ENCODE assay signal across 17 cellular contexts in the genomic region with DNA sequence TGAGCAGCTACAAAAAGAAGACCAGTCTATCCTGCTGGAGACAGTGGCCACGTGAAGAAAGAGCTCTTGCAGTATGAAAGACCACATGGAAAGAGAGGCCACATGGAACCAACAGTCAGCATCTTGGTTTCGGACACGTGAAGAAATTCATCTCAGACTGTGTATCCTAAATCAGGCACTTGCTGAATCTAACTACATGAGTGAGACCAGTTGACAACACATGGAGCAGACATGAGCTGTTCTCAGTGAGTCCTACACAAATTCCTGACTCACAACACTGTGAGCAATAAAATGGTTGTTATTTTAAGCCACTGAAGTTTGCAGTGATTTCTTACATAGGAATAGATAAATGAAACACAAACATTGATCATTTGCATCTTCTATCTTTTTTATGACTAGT. TPM values are rescaled to one million over a fixed set of nuclear protein-coding genes. Genes with fewer than 3 reads are reported as not detected.
DNase-seq lines count a peak whose midpoint lies in the region; ATAC-seq and TF ChIP-seq lines count a peak whose summit lies in the region.
"Had no signal": no experiment of that assay in that cellular context is flagged by ENCODE, and none has a peak within 500 bp of the region (broad histone marks: within the 10 kb centered on the region; RNA-seq: fewer than 3 reads in every experiment).

No MANE protein-coding gene starts in this region.

- 72% methylated on average over 3 of the region's 3 CpGs for WGBS in esophagus muscularis mucosa

- intact Hi-C loops in esophagus muscularis mucosa (cut with DNase I): loop anchor here (5.0 kb wide), 1 partner anchor 45 kb away; no protein-coding TSS in a partner anchor

- H3K4me2 ChIP-seq in skeletal muscle satellite cell (ENCODE audit: low read length): peak overlapping the region; percentile 32
- H3K4me2 ChIP-seq: BLaER1 treated with 17β-estradiol and CSF1 and Interleukin-3, amounts not matched to agents 10 nM and 100 nM had no signal

- H3K4me1 ChIP-seq in skeletal muscle satellite cell (ENCODE audit: control insufficient read depth, insufficient read depth, low read length): peaks cover 20% of the 10 kb centered on the region
- H3K4me1 ChIP-seq in esophagus muscularis mucosa: peaks cover 15 to 22% (median 17%) of the 10 kb centered on the region in 4 donors

- TF ChIP-seq EP300 in esophagus muscularis mucosa (IDR thresholded peaks at IDR 0.05): no peak

- H3K9ac ChIP-seq in skeletal muscle satellite cell (ENCODE audit: low read depth, low read length): no peak overlapping the region
- H3K9ac ChIP-seq: BLaER1 treated with 17β-estradiol and CSF1 and Interleukin-3, amounts not matched to agents 10 nM and 100 nM had no signal

- no peak overlapping the region for H3K4me3 ChIP-seq in skeletal muscle satellite cell (ENCODE audit: low read length)
- H3K4me3 ChIP-seq in esophagus muscularis mucosa: no peak overlapping the region
- H3K4me3 ChIP-seq: adrenal gland; BLaER1 treated with 17β-estradiol and CSF1 and Interleukin-3, amounts not matched to agents 10 nM and 100 nM; ovary had no signal

- H3K27ac ChIP-seq in esophagus muscularis mucosa (replicated peaks in 1 of 4): no peak overlapping the region
- H3K27ac ChIP-seq: adrenal gland; BLaER1 treated with 17β-estradiol and CSF1 and Interleukin-3, amounts not matched to agents 10 nM and 100 nM; ovary had no signal

- peak; percentile 36 for DNase-seq in Daoy (ENCODE audit: low read depth)
- peak; percentile 86 for DNase-seq in RKO (ENCODE audit: low spot score)
- peak; percentile 36 for DNase-seq in fibroblast of peridontal ligament (ENCODE audit: extremely low read depth)
- no peak for DNase-seq in NCI-H1436 treated with DMSO at 0.1 percent for 48 hours (lab: John Stamatoyannopoulos, UW)
- DNase-seq in esophagus muscularis mucosa (ENCODE audit: extremely low spot score): no peak
- DNase-seq: activated effector memory CD4-positive, alpha-beta T cell treated with Interleukin-2 at 50 U/mL for 16 hours; adrenal gland; left ventricle myocardium superior; NCI-H1694; ovary; Right ventricle myocardium superior; T-helper 17 cell had no signal

- TF ChIP-seq CTCF in esophagus muscularis mucosa (IDR thresholded peaks at IDR 0.05): no peak

- no peak for TF ChIP-seq POLR2A in esophagus muscularis mucosa (IDR thresholded peaks at IDR 0.05; ENCODE audit: low read depth)

- no peaks in the 10 kb centered on the region for H3K9me3 ChIP-seq in skeletal muscle satellite cell (replicated peaks; ENCODE audit: low read length)
- no peaks in the 10 kb centered on the region for H3K9me3 ChIP-seq in esophagus muscularis mucosa
- H3K9me3 ChIP-seq: adrenal gland; BLaER1 treated with 17β-estradiol and CSF1 and Interleukin-3, amounts not matched to agents 10 nM and 100 nM; ovary had no signal

- H3K36me3 ChIP-seq in skeletal muscle satellite cell (ENCODE audit: insufficient read depth, low read length) (no peaks in the 10 kb centered on the region), esophagus muscularis mucosa (peaks cover 0 to 6% (median 0%) of the 10 kb centered on the region in 4 donors)
- H3K36me3 ChIP-seq: ovary had no signal

- ATAC-seq in HG02678 (IDR thresholded peaks at IDR 0.05; ENCODE audit: unreplicated experiment): no peak
- ATAC-seq: HCT116, left ventricle myocardium superior, T-helper 17 cell had no signal

- H3K27me3 ChIP-seq in skeletal muscle satellite cell (ENCODE audit: control insufficient read depth, insufficient read depth, low read length) (no peaks in the 10 kb centered on the region), esophagus muscularis mucosa (no peaks in the 10 kb centered on the region)
- H3K27me3 ChIP-seq: adrenal gland; BLaER1 treated with 17β-estradiol and CSF1 and Interleukin-3, amounts not matched to agents 10 nM and 100 nM; ovary had no signal

RNA-seq across cellular contexts. Expression of a gene that starts 2.4 kb away (rescaled TPM):
- total RNA-seq in Daoy (2014; rRNA removed; shearing (Covaris generic)): 36.3 and 51.9 TPM in 2 replicates
- 8.3 and 13.4 TPM in 2 replicates for total RNA-seq in skeletal muscle satellite cell (2012; rRNA removed)
- total RNA-seq in esophagus muscularis mucosa: 1 to 10 TPM; 2.5 to 4.5 (median 3.9) TPM

RNA-seq across cellular contexts. Expression of a gene that starts 25.7 kb away (rescaled TPM):
- 33.7 and 36.2 TPM in 2 replicates for total RNA-seq in Daoy (2014; rRNA removed; shearing (Covaris generic))
- total RNA-seq in skeletal muscle satellite cell (2012; rRNA removed): 26.4 and 45.4 TPM in 2 replicates
- total RNA-seq in esophagus muscularis mucosa: 10 to 100 TPM; 36.1 to 53.0 (median 49.0) TPM

RNA-seq across cellular contexts. Expression of a gene that starts 44.3 kb away (rescaled TPM):
- total RNA-seq in Daoy (2014; rRNA removed; shearing (Covaris generic)): 3.8 and 9.0 TPM in 2 replicates
- under 0.01 and 0.22 TPM in 2 replicates for total RNA-seq in skeletal muscle satellite cell (2012; rRNA removed)
- total RNA-seq in esophagus muscularis mucosa: under 1 TPM in 2 of 4 donors, not detected in 2; 0.63 to 0.83 TPM
- total RNA-seq: fibroblast of villous mesenchyme, left ventricle myocardium superior, Right ventricle myocardium superior had no signal

Comparison
In these comparisons a context has a peak if more than half of its experiments do, and no peak if none do; other contexts are left out.
1. DNase-seq: peak in Daoy (single experiment), RKO (single experiment) and fibroblast of peridontal ligament (single experiment); none in NCI-H1436 treated with DMSO at 0.1 percent for 48 hours (single experiment) and esophagus muscularis mucosa (single experiment).